In genomic region chr16:28073836-28074235, GRCh38 we compare ENCODE assay signal across 33 cellular contexts. TPM values are rescaled to one million over a fixed set of nuclear protein-coding genes. Genes with fewer than 3 reads are reported as not detected.
"Had no signal": no experiment of that assay in that cellular context is flagged by ENCODE, and none has a peak within 500 bp of the region (broad histone marks: within the 10 kb centered on the region; RNA-seq: fewer than 3 reads in every experiment).

No MANE protein-coding gene starts in this region.

- H3K36me3 ChIP-seq: colonic mucosa, esophagus squamous epithelium, gastrocnemius medialis, heart right ventricle, left lung, lower lobe of right lung had no signal

- H3K27ac Mint-ChIP-seq: dendritic cell treated with granulocyte-macrophage colony-stimulating factor and Interleukin-4, amounts not matched to agents 40 ng/mL and 50 ng/mL, for 4 days; effector memory CD8-positive, alpha-beta T cell; endodermal cell; mesothelial cell of epicardium; naive B cell had no signal

- H3K4me3 Mint-ChIP-seq: dendritic cell treated with granulocyte-macrophage colony-stimulating factor and Interleukin-4, amounts not matched to agents 40 ng/mL and 50 ng/mL, for 4 days; effector memory CD8-positive, alpha-beta T cell; endodermal cell; mesothelial cell of epicardium had no signal

- H3K36me3 Mint-ChIP-seq: mesothelial cell of epicardium, naive B cell had no signal

- H3K4me3 ChIP-seq: colonic mucosa, esophagus squamous epithelium, gastrocnemius medialis, heart right ventricle, left lung, lower lobe of right lung, mucosa of descending colon had no signal

- H3K27ac ChIP-seq: colonic mucosa, epithelial cell of prostate, esophagus squamous epithelium, gastrocnemius medialis, heart right ventricle, left lung, lower lobe of right lung had no signal

- H3K9me3 ChIP-seq: colonic mucosa, esophagus squamous epithelium, gastrocnemius medialis, heart right ventricle, left lung, lower lobe of right lung, mucosa of descending colon had no signal

- H3K27me3 ChIP-seq: colonic mucosa had no signal

- ATAC-seq: effector memory CD8-positive, alpha-beta T cell; esophagus mucosa; gastrocnemius medialis; heart right ventricle; left cardiac atrium; left lung; left ventricle myocardium superior; lower lobe of right lung; mucosa of descending colon had no signal

- FAIRE-seq: endometrium, islet of Langerhans, keratinocyte had no signal

- H3K4me1 Mint-ChIP-seq: endodermal cell, mesothelial cell of epicardium had no signal

- DNase-seq: colonic mucosa; cortex of kidney; effector CD8-positive, alpha-beta T cell; effector memory CD8-positive, alpha-beta T cell; endodermal cell; erythroblast; esophagus squamous epithelium; foreskin fibroblast; foreskin melanocyte; gastrocnemius medialis; glutamatergic neuron; head of caudate nucleus; heart right ventricle; hippocampal formation; left cardiac atrium; left lung; left ventricle myocardium superior; lower lobe of right lung; mesenchymal stem cell; mucosa of descending colon; naive B cell had no signal

- H3K4me1 ChIP-seq: colonic mucosa, gastrocnemius medialis, left lung, lower lobe of right lung had no signal

RNA-seq across cellular contexts. Expression of gene GSG1L, which starts 10.3 kb away (rescaled TPM):
- total RNA-seq: dermis microvascular lymphatic vessel endothelial cell, esophagus mucosa, gastrocnemius medialis, glomerular endothelial cell, kidney epithelial cell, mesenteric fat pad, myocyte had no signal
- polyA plus RNA-seq: heart right ventricle, keratinocyte had no signal
